ENCODE assay signal across 1 cellular context in genomic region chr5:167701103-167701502, GRCh38.
TF ChIP-seq lines count a peak whose summit lies in the region.

No MANE protein-coding gene starts in this region.

TF ChIP-seq in H1, 55 proteins besides CTCF, POLR2A, EP300 and RAD21:
- TF ChIP-seq, protein P1, sequence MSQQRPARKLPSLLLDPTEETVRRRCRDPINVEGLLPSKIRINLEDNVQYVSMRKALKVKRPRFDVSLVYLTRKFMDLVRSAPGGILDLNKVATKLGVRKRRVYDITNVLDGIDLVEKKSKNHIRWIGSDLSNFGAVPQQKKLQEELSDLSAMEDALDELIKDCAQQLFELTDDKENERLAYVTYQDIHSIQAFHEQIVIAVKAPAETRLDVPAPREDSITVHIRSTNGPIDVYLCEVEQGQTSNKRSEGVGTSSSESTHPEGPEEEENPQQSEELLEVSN (IDR thresholded peaks at IDR 0.05), result no peak
- TF ChIP-seq FOSL1 (IDR thresholded peaks at IDR 0.05; ENCODE audit: insufficient read depth, low read depth, low read length) (no peak), BACH1 (IDR thresholded peaks at IDR 0.05; ENCODE audit: low read length) (no peak), JUN (IDR thresholded peaks at IDR 0.05; ENCODE audit: low read depth, low read length) (no peak)
